ENCODE assay signal across 1 cellular context in the genomic region with DNA sequence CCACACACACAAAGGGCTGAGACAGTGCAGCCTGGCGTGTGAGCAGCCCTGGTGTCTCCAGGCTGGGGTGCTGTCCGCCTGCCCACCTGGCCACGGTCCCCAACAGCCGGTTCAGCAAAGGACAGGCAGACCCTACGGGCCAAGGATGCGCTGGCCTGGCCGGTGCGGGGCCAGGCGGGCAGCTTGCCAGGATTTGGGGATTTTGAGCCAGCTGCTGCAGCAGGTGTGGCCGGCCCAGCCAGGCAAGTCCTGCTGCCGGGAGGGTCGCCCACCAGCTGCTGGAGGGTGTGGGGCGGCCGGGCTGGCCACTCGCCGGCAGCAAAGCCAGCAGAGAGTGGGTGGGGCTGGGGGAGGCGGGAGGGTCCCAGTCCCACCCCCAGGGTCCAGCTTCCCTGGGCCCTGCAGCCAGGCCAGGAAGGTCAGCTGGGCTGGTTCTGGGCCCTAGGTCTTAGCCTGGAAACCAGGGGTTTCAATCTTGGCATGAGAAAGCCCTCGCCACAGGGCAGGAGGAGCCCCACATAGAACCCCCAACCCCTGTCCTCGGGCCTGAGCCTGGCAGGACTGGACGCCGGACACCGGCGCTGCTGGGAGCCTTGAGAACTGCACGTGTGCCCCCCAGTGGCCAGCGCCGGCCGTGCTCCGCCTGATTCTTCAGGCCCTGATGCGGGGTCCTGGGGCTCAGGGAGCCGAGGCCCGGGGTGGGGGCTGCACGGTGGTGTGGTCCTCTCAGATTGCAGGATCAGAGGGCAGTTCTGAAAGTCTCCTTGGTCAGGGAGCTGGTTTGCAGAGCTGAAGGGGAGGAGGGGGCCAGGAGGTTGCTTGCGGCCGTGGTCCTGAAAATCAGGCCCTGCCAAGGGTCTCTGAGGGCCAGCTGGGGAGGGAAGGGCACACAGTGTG.
A peak's percentile ranks its signal among the peaks of the same experiment; 100 is the strongest.
TF ChIP-seq lines count a peak whose summit lies in the region.

No MANE protein-coding gene starts in this region.

TF ChIP-seq in K562, 482 proteins besides CTCF, POLR2A, EP300 and RAD21 (continued from another document):
- TF ChIP-seq NFIC (IDR thresholded peaks at IDR 0.05) (peak; percentile 52; the same call in 1 of the 2 replicates), RB1 (IDR thresholded peaks at IDR 0.05; ENCODE audit: low read depth) (peak; percentile 53; the same call in 1 of the 2 replicates), ARID2 (IDR thresholded peaks at IDR 0.05) (peak; percentile 80; the same call in 1 of the 2 replicates), NCOA6 (IDR thresholded peaks at IDR 0.05) (no peak), SMC3 (conservative IDR thresholded peaks at IDR 0.05; ENCODE audit: insufficient read depth, low read depth, low read length) (peak; percentile 58), ZNF408 (CRISPR knock-in tag; IDR thresholded peaks at IDR 0.05; ENCODE audit: low read depth) (no peak)
- TF ChIP-seq, protein P1, sequence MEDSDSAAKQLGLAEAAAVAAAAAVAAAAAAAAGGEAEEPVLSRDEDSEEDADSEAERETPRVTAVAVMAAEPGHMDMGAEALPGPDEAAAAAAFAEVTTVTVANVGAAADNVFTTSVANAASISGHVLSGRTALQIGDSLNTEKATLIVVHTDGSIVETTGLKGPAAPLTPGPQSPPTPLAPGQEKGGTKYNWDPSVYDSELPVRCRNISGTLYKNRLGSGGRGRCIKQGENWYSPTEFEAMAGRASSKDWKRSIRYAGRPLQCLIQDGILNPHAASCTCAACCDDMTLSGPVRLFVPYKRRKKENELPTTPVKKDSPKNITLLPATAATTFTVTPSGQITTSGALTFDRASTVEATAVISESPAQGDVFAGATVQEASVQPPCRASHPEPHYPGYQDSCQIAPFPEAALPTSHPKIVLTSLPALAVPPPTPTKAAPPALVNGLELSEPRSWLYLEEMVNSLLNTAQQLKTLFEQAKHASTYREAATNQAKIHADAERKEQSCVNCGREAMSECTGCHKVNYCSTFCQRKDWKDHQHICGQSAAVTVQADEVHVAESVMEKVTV (CRISPR knock-in tag; IDR thresholded peaks at IDR 0.05): 0 out of 2 replicates have a peak, but pooled peaks have one; percentile 21
